Comparison of ENCODE assay signal across 25 cellular contexts in the genomic region with DNA sequence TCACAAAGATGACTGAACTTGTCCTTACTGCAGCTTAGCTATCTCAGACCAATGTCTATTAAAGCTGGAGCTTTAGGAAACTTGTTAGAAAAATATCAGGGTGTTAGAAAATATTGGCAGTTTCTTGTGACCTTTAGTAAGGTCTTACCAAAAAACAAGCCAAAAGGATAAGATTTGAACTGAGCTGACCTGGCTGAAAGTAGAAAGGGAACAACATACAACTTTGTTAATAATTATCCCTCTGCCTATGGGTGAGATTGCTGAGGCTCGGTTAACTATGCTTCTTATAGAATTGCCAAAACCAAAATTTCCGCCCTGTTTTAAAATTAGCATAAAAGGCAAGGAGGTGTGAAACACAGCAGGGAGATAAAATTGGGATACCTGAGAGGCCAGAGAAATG.
"Had no signal": no experiment of that assay in that cellular context is flagged by ENCODE, and none has a peak within 500 bp of the region (broad histone marks: within the 10 kb centered on the region; RNA-seq: fewer than 3 reads in every experiment).

No MANE protein-coding gene starts in this region.

- H3K4me3 ChIP-seq: stomach, suprapubic skin, testis, thoracic aorta, thyroid gland, tibial artery, tibial nerve, transverse colon, upper lobe of left lung, upper lobe of right lung, uterus, vagina had no signal

- H3K27ac ChIP-seq: stomach, suprapubic skin, testis, thoracic aorta, thyroid gland, tibial artery, tibial nerve, transverse colon, upper lobe of left lung, upper lobe of right lung, uterus, vagina had no signal

- ATAC-seq: stimulated activated memory B cell treated with anti-CD40 and anti-IgM and Interleukin-4, amounts not matched to agents 10 μg/mL and 1 μg/mL and 100 μg/mL, for 72 hours; stimulated activated naive B cell treated with anti-CD40 and anti-IgM and Interleukin-4, amounts not matched to agents 10 μg/mL and 1 μg/mL and 100 μg/mL, for 72 hours; stimulated activated naive CD8-positive, alpha-beta T cell treated with anti-CD3 and anti-CD28 coated beads, Interleukin-15, amount 100 ng/mL, for 72 hours; stimulated activated naive CD8-positive, alpha-beta T cell treated with anti-CD3 and anti-CD28 coated beads, Interleukin-15, Interleukin-2, amounts not matched to agents 100 U/mL and 50 U/mL, for 24 hours; upper lobe of right lung had no signal

- H3K36me3 ChIP-seq: stomach, suprapubic skin, thoracic aorta, thyroid gland, tibial artery, tibial nerve, transverse colon, upper lobe of left lung, upper lobe of right lung, uterus, vagina had no signal

- H3K4me1 ChIP-seq: stomach, suprapubic skin, testis, thyroid gland, tibial artery, tibial nerve, transverse colon, upper lobe of left lung, upper lobe of right lung, uterus, vagina had no signal

- DNase-seq: stimulated activated CD4-positive, alpha-beta T cell treated with anti-CD3 and anti-CD28 coated beads, Interleukin-2, amount 100 ng/mL, for 48 hours; stimulated activated CD4-positive, alpha-beta T cell treated with anti-CD3 and anti-CD28 coated beads, Interleukin-4, amount 100 ng/mL, for 1 hour; stimulated activated CD4-positive, alpha-beta T cell treated with anti-CD3 and anti-CD28 coated beads, Interleukin-4, amount 100 ng/mL, for 24 hours; stimulated activated CD4-positive, alpha-beta T cell treated with anti-CD3 and anti-CD28 coated beads, Interleukin-4, amount 100 ng/mL, for 4 hours; stimulated activated CD8-positive, alpha-beta memory T cell treated with anti-CD3 and anti-CD28 coated beads, Interleukin-4, amount 100 ng/mL, for 48 hours; stimulated activated naive B cell treated with anti-CD40 and anti-IgM and Interleukin-4, amounts not matched to agents 10 μg/mL and 1 μg/mL and 100 μg/mL, for 72 hours; stimulated activated naive CD4-positive, alpha-beta T cell; stimulated activated naive CD4-positive, alpha-beta T cell treated with Interleukin-2 at 50 U/mL for 16 hours; stimulated activated naive CD8-positive, alpha-beta T cell treated with anti-CD3 and anti-CD28 coated beads, Interleukin-15, amount 100 ng/mL, for 72 hours; stimulated activated naive CD8-positive, alpha-beta T cell treated with anti-CD3 and anti-CD28 coated beads, Interleukin-15, Interleukin-2, amounts not matched to agents 100 U/mL and 50 U/mL, for 24 hours; stomach; substantia nigra; testis; thyroid gland; tibial artery; transverse colon; trophoblast cell; upper lobe of left lung; upper lobe of right lung; uterus had no signal

- H3K27me3 ChIP-seq: testis, thyroid gland, tibial artery, tibial nerve, transverse colon, upper lobe of left lung, upper lobe of right lung, uterus, vagina had no signal

- H3K9me3 ChIP-seq: testis, thoracic aorta, thyroid gland, tibial artery, uterus had no signal
